ENCODE assay signal across 16 cellular contexts in the genomic region with DNA sequence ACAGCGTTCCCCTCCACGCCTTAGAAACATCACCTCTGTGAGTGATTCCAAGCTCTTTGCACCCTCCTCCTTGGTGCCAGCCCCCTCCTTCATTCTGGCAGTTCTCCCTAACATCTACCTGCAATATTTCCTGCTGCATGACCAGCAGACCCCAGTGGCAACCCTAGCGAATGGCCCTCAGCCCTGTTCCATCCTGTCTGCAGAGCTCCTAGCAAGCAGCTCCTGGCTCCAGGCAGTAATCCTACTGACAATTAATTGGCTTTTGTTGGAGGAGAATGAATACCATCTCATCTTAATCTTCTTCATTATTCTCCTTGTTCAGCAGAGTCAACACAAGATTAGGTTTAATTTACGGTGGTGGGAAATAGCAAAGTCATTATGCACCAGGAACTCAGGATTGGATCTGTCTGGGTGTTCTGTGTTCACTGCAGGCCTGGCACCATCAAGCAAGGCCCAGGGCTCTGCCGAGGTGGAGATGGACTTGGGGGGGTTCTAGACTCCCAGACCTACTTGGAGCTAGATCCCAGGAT. TPM values are rescaled to one million over a fixed set of nuclear protein-coding genes. Genes with fewer than 3 reads are reported as not detected.
"Had no signal": no experiment of that assay in that cellular context is flagged by ENCODE, and none has a peak within 500 bp of the region (broad histone marks: within the 10 kb centered on the region; RNA-seq: fewer than 3 reads in every experiment).

No MANE protein-coding gene starts in this region.

- H3K27ac Mint-ChIP-seq: dendritic cell treated with granulocyte-macrophage colony-stimulating factor and Interleukin-4, amounts not matched to agents 40 ng/mL and 50 ng/mL, for 4 days; effector memory CD8-positive, alpha-beta T cell; nephron; stimulated activated memory B cell treated with anti-CD40 and anti-IgM and Interleukin-4, amounts not matched to agents 10 μg/mL and 1 μg/mL and 100 μg/mL, for 72 hours; stimulated activated naive CD8-positive, alpha-beta T cell treated with anti-CD3 and anti-CD28 coated beads, Interleukin-15, Interleukin-2, amounts not matched to agents 100 ng/mL and 50 ng/mL, for 24 hours had no signal

- H3K79me2 ChIP-seq: hepatocyte had no signal

- H3K4me3 ChIP-seq: hepatocyte, left ventricle myocardium inferior, lower lobe of right lung, psoas muscle, right lobe of liver, tibial artery, upper lobe of left lung, uterus had no signal

- H3K4me2 ChIP-seq: hepatocyte had no signal

- H3K4me3 Mint-ChIP-seq: dendritic cell treated with granulocyte-macrophage colony-stimulating factor and Interleukin-4, amounts not matched to agents 40 ng/mL and 50 ng/mL, for 4 days; effector memory CD8-positive, alpha-beta T cell; nephron; stimulated activated memory B cell treated with anti-CD40 and anti-IgM and Interleukin-4, amounts not matched to agents 10 μg/mL and 1 μg/mL and 100 μg/mL, for 72 hours; stimulated activated naive CD8-positive, alpha-beta T cell treated with anti-CD3 and anti-CD28 coated beads, Interleukin-15, Interleukin-2, amounts not matched to agents 100 ng/mL and 50 ng/mL, for 24 hours had no signal

- H3K9me3 Mint-ChIP-seq: dendritic cell treated with granulocyte-macrophage colony-stimulating factor and Interleukin-4, amounts not matched to agents 40 ng/mL and 50 ng/mL, for 4 days; effector memory CD8-positive, alpha-beta T cell; nephron; stimulated activated memory B cell treated with anti-CD40 and anti-IgM and Interleukin-4, amounts not matched to agents 10 μg/mL and 1 μg/mL and 100 μg/mL, for 72 hours; stimulated activated naive CD8-positive, alpha-beta T cell treated with anti-CD3 and anti-CD28 coated beads, Interleukin-15, Interleukin-2, amounts not matched to agents 100 ng/mL and 50 ng/mL, for 24 hours had no signal

- H3K27ac ChIP-seq: foreskin keratinocyte, hepatocyte, left ventricle myocardium inferior, lower lobe of right lung, neutrophil, psoas muscle, right lobe of liver, tibial artery, upper lobe of left lung, uterus had no signal

- H3K4me1 ChIP-seq: foreskin keratinocyte, lower lobe of right lung, psoas muscle, right lobe of liver, upper lobe of left lung, uterus had no signal

- H2AFZ ChIP-seq: hepatocyte had no signal

- H3K36me3 ChIP-seq: left ventricle myocardium inferior, lower lobe of right lung, neutrophil, right lobe of liver, tibial artery, upper lobe of left lung, uterus had no signal

- H3K4me1 Mint-ChIP-seq: nephron had no signal

- H3K36me3 Mint-ChIP-seq: stimulated activated memory B cell treated with anti-CD40 and anti-IgM and Interleukin-4, amounts not matched to agents 10 μg/mL and 1 μg/mL and 100 μg/mL, for 72 hours had no signal

- DNase-seq: kidney, left ventricle myocardium inferior, lower lobe of right lung, right lobe of liver had no signal

- H3K9me3 ChIP-seq: left ventricle myocardium inferior, lower lobe of right lung, neutrophil, psoas muscle, right lobe of liver, tibial artery, upper lobe of left lung, uterus had no signal

- H3K27me3 ChIP-seq: foreskin keratinocyte, hepatocyte, right lobe of liver, upper lobe of left lung, uterus had no signal

RNA-seq across cellular contexts. Expression of a gene that starts 49.7 kb away (rescaled TPM):
- total RNA-seq: foreskin keratinocyte, right lobe of liver had no signal
- polyA plus RNA-seq: foreskin keratinocyte, hepatocyte had no signal
